21 cellular contexts compared by ENCODE assay signal in the genomic region with DNA sequence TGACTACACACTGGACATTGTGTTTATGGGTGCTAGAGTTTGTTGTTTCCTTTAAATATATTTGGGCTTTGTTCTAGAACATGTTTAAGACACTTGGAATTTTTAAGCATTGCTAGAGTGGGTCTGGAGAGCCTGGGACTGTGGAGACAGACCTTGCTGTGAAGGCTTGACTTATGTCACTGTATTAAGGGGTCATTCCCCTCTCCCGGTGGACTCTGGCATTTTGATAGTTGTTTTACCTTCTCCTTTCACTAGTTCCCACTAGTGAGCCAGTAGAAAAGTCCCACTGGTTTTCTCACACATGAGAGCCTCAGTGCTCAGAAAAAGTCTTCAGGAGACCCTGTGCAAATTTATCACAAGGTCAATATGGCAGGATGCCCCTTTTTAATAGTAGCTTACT.
"Had no signal": no experiment of that assay in that cellular context is flagged by ENCODE, and none has a peak within 500 bp of the region (broad histone marks: within the 10 kb centered on the region; RNA-seq: fewer than 3 reads in every experiment).

No MANE protein-coding gene starts in this region.

- H3K27me3 ChIP-seq: esophagus squamous epithelium, gastroesophageal sphincter, testis, tibial nerve had no signal

- H3K4me3 ChIP-seq: esophagus squamous epithelium, gastroesophageal sphincter, smooth muscle cell, testis, tibial nerve had no signal

- H3K9me3 ChIP-seq: esophagus squamous epithelium, gastroesophageal sphincter, testis had no signal

- H3K4me1 ChIP-seq: testis had no signal

- H3K36me3 Mint-ChIP-seq: natural killer cell had no signal

- ATAC-seq: gastroesophageal sphincter, left cardiac atrium, left ventricle myocardium superior, right cardiac atrium had no signal

- H3K27ac ChIP-seq: epithelial cell of prostate, esophagus squamous epithelium, gastroesophageal sphincter, testis, tibial nerve had no signal

- H3K4me2 ChIP-seq: smooth muscle cell had no signal

- H3K4me3 Mint-ChIP-seq: immature natural killer cell, natural killer cell, neural crest cell had no signal

- H3K9me3 Mint-ChIP-seq: natural killer cell had no signal

- DNase-seq: central memory CD4-positive, alpha-beta T cell; cortex of kidney; effector memory CD4-positive, alpha-beta T cell; esophagus squamous epithelium; foreskin fibroblast; glutamatergic neuron; immature natural killer cell; kidney; left cardiac atrium; left ventricle myocardium superior; mesendoderm; natural killer cell; right cardiac atrium; stimulated activated CD4-positive, alpha-beta T cell treated with anti-CD3 and anti-CD28 coated beads, Interleukin-2, amount 100 ng/mL, for 48 hours; stimulated activated naive CD4-positive, alpha-beta T cell treated with Interleukin-2 at 50 U/mL for 16 hours; testis had no signal
